ENCODE assay signal across 8 cellular contexts in genomic region chr5:56900858-56901578, GRCh38. TPM values are rescaled to one million over a fixed set of nuclear protein-coding genes. Genes with fewer than 3 reads are reported as not detected.
A peak's percentile ranks its signal among the peaks of the same experiment; 100 is the strongest.
DNase-seq lines count a peak whose midpoint lies in the region; ATAC-seq and TF ChIP-seq lines count a peak whose summit lies in the region.

No MANE protein-coding gene starts in this region.

- DNase-seq in DMS79 treated with DMSO at 0.1 percent for 48 hours (lab: John Stamatoyannopoulos, UW) (peak; percentile 9), DMS79 (lab: John Stamatoyannopoulos, UW) (no peak), GM20000 (ENCODE audit: low spot score) (peak; percentile 40), NCI-H748 (lab: John Stamatoyannopoulos, UW; ENCODE audit: unreplicated experiment) (peak; percentile 48), amniotic epithelial cell (ENCODE audit: low read depth) (peak; percentile 33), hepatocyte (ENCODE audit: low spot score) (peak; percentile 44), smooth muscle cell of the brain vasculature (ENCODE audit: low read depth, low spot score) (peak; percentile 13)

- H4K20me1 ChIP-seq in hepatocyte (ENCODE audit: insufficient read depth, poor library complexity, severe bottlenecking), result no peaks in the 10 kb centered on the region

- no peak overlapping the region for H2AFZ ChIP-seq in hepatocyte

- H3K79me2 ChIP-seq in hepatocyte, result no peaks in the 10 kb centered on the region

- no peaks in the 10 kb centered on the region for H3K9me2 ChIP-seq in hepatocyte (replicated peaks; ENCODE audit: insufficient read depth)

- H3K9me3 ChIP-seq in hepatocyte (ENCODE audit: low read depth), result no peaks in the 10 kb centered on the region

- TF ChIP-seq CTCF in GM20000 (IDR thresholded peaks at IDR 0.05; ENCODE audit: extremely low read depth, missing control alignments) (peak; percentile 50), hepatocyte (IDR thresholded peaks at IDR 0.05; ENCODE audit: poor library complexity) (peak; percentile 74)

- H3K36me3 ChIP-seq in hepatocyte (replicated peaks; ENCODE audit: insufficient read depth, low read depth), result no peaks in the 10 kb centered on the region

- no peak overlapping the region for H3K4me3 ChIP-seq in hepatocyte

- no peaks in the 10 kb centered on the region for H3K27me3 ChIP-seq in hepatocyte

- H3K27ac ChIP-seq in hepatocyte, result no peak overlapping the region

- no peaks in the 10 kb centered on the region for H3K4me1 ChIP-seq in hepatocyte (ENCODE audit: insufficient read depth)

- H3K4me2 ChIP-seq in hepatocyte, result no peak overlapping the region

- 43% methylated on average over 3 of the region's 3 CpGs for WGBS in hepatocyte (ENCODE audit: low lambda C conversion rate, missing lambda C conversion rate)

- ATAC-seq in HG02884 (IDR thresholded peaks at IDR 0.05; ENCODE audit: unreplicated experiment), result no peak

RNA-seq across cellular contexts. Expression of gene SETD9, which starts 8.4 kb away (rescaled TPM):
- total RNA-seq in hepatocyte, result 21.8 and 24.7 TPM in 2 replicates
- polyA plus RNA-seq in hepatocyte, result 17.1 and 22.6 TPM in 2 replicates

RNA-seq across cellular contexts. Expression of gene MIER3, which starts 50.9 kb away (rescaled TPM):
- total RNA-seq in hepatocyte, result 33.3 and 41.9 TPM in 2 replicates
- polyA plus RNA-seq in hepatocyte, result 7.1 and 8.5 TPM in 2 replicates
